In the genomic region with DNA sequence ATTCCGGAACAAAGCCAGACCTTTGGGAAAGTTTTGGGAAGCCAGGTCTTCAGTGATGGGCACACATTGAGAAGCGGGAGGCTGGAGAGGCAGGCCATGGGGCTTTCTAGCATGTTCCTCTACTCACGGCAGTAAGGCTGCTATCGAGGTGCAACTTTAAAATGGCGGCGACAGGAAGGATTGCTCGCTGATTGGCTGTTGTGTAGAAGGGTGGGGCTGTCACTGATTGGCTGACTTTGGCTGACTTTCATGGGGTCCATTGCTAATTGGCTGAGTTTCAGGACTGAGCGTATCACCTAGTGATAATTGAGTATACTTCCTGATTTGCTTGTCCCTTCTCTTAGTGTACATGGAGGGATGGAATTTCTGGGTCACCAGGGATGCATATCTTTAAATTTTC, we compare ENCODE assay signal across 19 cellular contexts. TPM values are rescaled to one million over a fixed set of nuclear protein-coding genes. Genes with fewer than 3 reads are reported as not detected.
DNase-seq lines count a peak whose midpoint lies in the region; ATAC-seq and TF ChIP-seq lines count a peak whose summit lies in the region.
"Had no signal": no experiment of that assay in that cellular context is flagged by ENCODE, and none has a peak within 500 bp of the region (broad histone marks: within the 10 kb centered on the region; RNA-seq: fewer than 3 reads in every experiment).

No MANE protein-coding gene starts in this region.

- peaks cover under 1% of the 10 kb centered on the region; the same call in 1 of the 2 replicates for H3K79me2 ChIP-seq in DND-41 (ENCODE audit: insufficient read depth, low read length)

- H3K36me3 Mint-ChIP-seq in nephron progenitor cell (ENCODE audit: low read depth): no peaks in the 10 kb centered on the region
- H3K36me3 Mint-ChIP-seq: CD14-positive monocyte; CD4-positive, alpha-beta memory T cell had no signal

- H3K36me3 ChIP-seq in DND-41 (ENCODE audit: insufficient read depth, low read length): no peaks in the 10 kb centered on the region
- no peaks in the 10 kb centered on the region for H3K36me3 ChIP-seq in MG63

- peaks cover 13% of the 10 kb centered on the region for H3K4me1 ChIP-seq in DND-41 (ENCODE audit: insufficient read depth, low read length)

- peaks cover 60% of the 10 kb centered on the region for H3K9me3 Mint-ChIP-seq in nephron progenitor cell
- H3K9me3 Mint-ChIP-seq: CD4-positive, alpha-beta memory T cell; GM23338 had no signal

- no peak for ATAC-seq in DND-41 (ENCODE audit: insufficient read depth, low read depth)
- ATAC-seq: GM12878, GM23338 had no signal

- no peak overlapping the region for H3K27ac Mint-ChIP-seq in nephron progenitor cell
- H3K27ac Mint-ChIP-seq: CD14-positive monocyte; CD4-positive, alpha-beta memory T cell; GM23338 had no signal

- no peak overlapping the region for H3K4me3 Mint-ChIP-seq in nephron progenitor cell
- H3K4me3 Mint-ChIP-seq: CD14-positive monocyte; CD4-positive, alpha-beta memory T cell; GM23338 had no signal

- H3K27me3 Mint-ChIP-seq in nephron progenitor cell (ENCODE audit: low read depth, poor library complexity): peaks cover 7% of the 10 kb centered on the region
- H3K27me3 Mint-ChIP-seq: CD4-positive, alpha-beta memory T cell had no signal

- intact Hi-C loops in posterior vena cava (cut with DNase I): no loop called here

- peak overlapping the region; percentile 45; the same call in 1 of the 2 replicates for H2AFZ ChIP-seq in DND-41 (ENCODE audit: low read depth, low read length)
- H2AFZ ChIP-seq: GM23338 had no signal

- peaks cover 27% of the 10 kb centered on the region for H3K4me1 Mint-ChIP-seq in nephron progenitor cell

- H3K27me3 ChIP-seq in DND-41 (ENCODE audit: insufficient read depth, low read length, poor library complexity) (no peaks in the 10 kb centered on the region), MG63 (no peaks in the 10 kb centered on the region)

- H3K9me3 ChIP-seq in DND-41 (ENCODE audit: insufficient read depth, low read length, severe bottlenecking) (no peaks in the 10 kb centered on the region), MG63 (no peaks in the 10 kb centered on the region)

- no peak overlapping the region for H3K4me3 ChIP-seq in DND-41 (ENCODE audit: low read depth in 1 of 2, low read length in 2 of 2)
- peak overlapping the region; percentile 36 for H3K4me3 ChIP-seq in MG63
- H3K4me3 ChIP-seq: GM12878, GM23338 had no signal

- H3K9ac ChIP-seq in DND-41 (ENCODE audit: low read depth, low read length): no peak overlapping the region

- H3K4me2 ChIP-seq in DND-41 (ENCODE audit: insufficient read depth, low read length): no peak overlapping the region
- H3K4me2 ChIP-seq: GM23338 had no signal

- no peak for DNase-seq in DND-41
- DNase-seq in MG63: peak; percentile 52
- DNase-seq in NCI-H510A treated with DMSO at 0.1 percent for 48 hours (lab: John Stamatoyannopoulos, UW): peak; percentile 68
- peak; percentile 64 for DNase-seq in posterior vena cava (ENCODE audit: low spot score)
- DNase-seq in nephron progenitor cell: no peak
- no peak for DNase-seq in NCI-H187 (lab: John Stamatoyannopoulos, UW)
- DNase-seq in amygdala (lab: John Stamatoyannopoulos, UW): no peak
- DNase-seq: AML-193; CD4-positive, alpha-beta memory T cell; DMS153; DMS79; EL; HCEC 1CT; KBM-7 had no signal

- TF ChIP-seq CTCF in DND-41 (IDR thresholded peaks at IDR 0.05; ENCODE audit: borderline replicate concordance, extremely low read depth, low read length, poor library complexity, severe bottlenecking) (no peak), nephron progenitor cell (IDR thresholded peaks at IDR 0.05) (no peak)

- no peak overlapping the region for H3K27ac ChIP-seq in DND-41 (ENCODE audit: low read length)

- H4K20me1 ChIP-seq in DND-41 (ENCODE audit: insufficient read depth, low read length): no peaks in the 10 kb centered on the region

RNA-seq across cellular contexts. Expression of a gene that starts 19.7 kb away (rescaled TPM):
- not detected in 2 replicates for total RNA-seq in MG63 (2014; rRNA removed; shearing (Covaris generic); ENCODE audit: low replicate concordance)
- not detected for total RNA-seq in posterior vena cava
- total RNA-seq: CD4-positive, alpha-beta memory T cell; G401; GM12878; GM23338; HT-29 had no signal

RNA-seq across cellular contexts. Expression of a gene that starts 44.6 kb away (rescaled TPM):
- total RNA-seq in MG63 (2014; rRNA removed; shearing (Covaris generic); ENCODE audit: low replicate concordance): not detected in 2 replicates
- total RNA-seq in posterior vena cava: under 1 TPM in 1 of 2 donors, not detected in 1; 0.42 TPM
- total RNA-seq: CD4-positive, alpha-beta memory T cell; G401; GM23338; HT-29 had no signal

RNA-seq across cellular contexts. Expression of a gene that starts 45.3 kb away (rescaled TPM):
- total RNA-seq in MG63 (2014; rRNA removed; shearing (Covaris generic); ENCODE audit: low replicate concordance): 4.1 and 13.3 TPM in 2 replicates
- total RNA-seq in posterior vena cava: 1 to 10 TPM; 3.8 to 4.5 TPM

RNA-seq across cellular contexts. Expression of a gene that starts 58.2 kb away (rescaled TPM):
- total RNA-seq in MG63 (2014; rRNA removed; shearing (Covaris generic); ENCODE audit: low replicate concordance): 0.79 TPM in 1 of 2 replicates, not detected in the other
- 10 to 100 TPM in 1 of 2 donors, 1 to 10 TPM in 1; 7.3 to 12.2 TPM for total RNA-seq in posterior vena cava
- total RNA-seq: G401 had no signal

Comparison
In these comparisons a context has a peak if more than half of its experiments do, and no peak if none do; other contexts are left out.
1. DNase-seq: peak in MG63 (single experiment), NCI-H510A treated with DMSO at 0.1 percent for 48 hours (single experiment) and posterior vena cava (single experiment); none in DND-41 (single experiment), nephron progenitor cell (single experiment), NCI-H187 (0 of 2) and amygdala (0 of 56).